ENCODE assay signal across 1 cellular context in genomic region chr1:51417496-51418383, GRCh38.
TF ChIP-seq lines count a peak whose summit lies in the region.

No MANE protein-coding gene starts in this region.

TF ChIP-seq in endothelial cell of umbilical vein, 7 proteins besides CTCF, POLR2A, EP300 and RAD21:
- TF ChIP-seq FOS (IDR thresholded peaks at IDR 0.05; ENCODE audit: borderline replicate concordance, insufficient read depth, low read length) (no peak), POLR2AphosphoS5 (IDR thresholded peaks at IDR 0.05; ENCODE audit: insufficient read depth, low read depth, low read length) (no peak), MAX (IDR thresholded peaks at IDR 0.05; ENCODE audit: insufficient read depth, insufficient read length) (no peak), JUN (IDR thresholded peaks at IDR 0.05; ENCODE audit: borderline replicate concordance, insufficient read depth, insufficient read length, low read depth) (no peak), MYC (IDR thresholded peaks at IDR 0.05; ENCODE audit: low read depth, low read length) (no peak), EZH2 (IDR thresholded peaks at IDR 0.05; ENCODE audit: borderline replicate concordance, low read depth, low read length, severe bottlenecking) (no peak), GATA2 (IDR thresholded peaks at IDR 0.05; ENCODE audit: insufficient read depth, insufficient read length, low read depth, low read length) (no peak)
TF ChIP-seq in endothelial cell of umbilical vein: peak in this region for 0.
